8 cellular contexts compared by ENCODE assay signal in the genomic region with DNA sequence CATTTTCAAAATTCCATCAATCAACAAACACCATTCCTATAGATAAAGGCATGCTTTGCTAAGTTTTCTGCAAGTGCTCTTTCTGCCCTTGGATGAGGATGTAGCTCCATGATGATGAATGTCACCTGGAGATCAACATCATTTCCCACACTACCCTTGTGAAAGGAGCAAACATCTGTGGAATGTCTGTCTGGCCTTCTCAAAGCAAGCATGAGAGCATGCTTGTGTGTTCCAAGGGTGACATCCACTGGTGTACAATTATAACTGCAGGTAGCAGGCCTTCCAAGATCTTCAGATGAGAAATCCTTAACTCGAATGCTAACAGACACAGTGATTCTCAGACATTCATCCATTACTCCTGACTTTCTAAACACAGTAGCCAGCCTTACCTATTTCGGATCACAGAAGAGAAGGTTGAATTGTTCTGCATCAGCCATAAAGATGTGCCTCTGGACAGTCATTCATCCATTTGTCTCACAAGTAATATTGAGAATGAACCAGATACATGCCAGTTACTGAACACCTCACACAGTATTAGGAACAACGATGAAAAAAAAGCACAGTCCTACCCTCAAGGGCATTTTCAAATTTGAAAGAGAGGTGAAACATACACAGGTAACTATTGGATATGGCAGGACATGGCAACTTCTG.
DNase-seq lines count a peak whose midpoint lies in the region; ATAC-seq and TF ChIP-seq lines count a peak whose summit lies in the region.

No MANE protein-coding gene starts in this region.

- H3K36me3 Mint-ChIP-seq in GM23338 (ENCODE audit: low read depth): no peaks in the 10 kb centered on the region

- H3K9me3 Mint-ChIP-seq in GM23338: no peaks in the 10 kb centered on the region

- peak; percentile 99 for TF ChIP-seq RAD21 in liver (IDR thresholded peaks at IDR 0.05)

- no peak overlapping the region for H3K4me3 Mint-ChIP-seq in GM23338

- no peaks in the 10 kb centered on the region for H3K36me3 ChIP-seq in GM23338 (ENCODE audit: insufficient read depth)
- H3K36me3 ChIP-seq in KMS-11 (ENCODE audit: insufficient read depth): no peaks in the 10 kb centered on the region
- no peaks in the 10 kb centered on the region for H3K36me3 ChIP-seq in OCI-LY7 (ENCODE audit: insufficient read depth, low read length)
- H3K36me3 ChIP-seq in liver (ENCODE audit: control insufficient read depth in 4 of 4, insufficient read depth in 3 of 4, low read depth in 1 of 4, low read length in 3 of 4): no peaks in the 10 kb centered on the region

- no peak overlapping the region; the same call in 1 of the 2 replicates for H3K27ac Mint-ChIP-seq in GM23338

- no peaks in the 10 kb centered on the region for H3F3A ChIP-seq in GM23338 (replicated peaks; ENCODE audit: low read depth)

- peak; percentile 7 for DNase-seq in stimulated activated CD4-positive, alpha-beta T cell treated with anti-CD3 and anti-CD28 coated beads, Interleukin-1b, Interleukin-23, amount 100 ng/mL, for 48 hours
- no peak for DNase-seq in stimulated activated CD4-positive, alpha-beta T cell treated with anti-CD3 and anti-CD28 coated beads, Interleukin-4, amount 100 ng/mL, for 4 hours
- DNase-seq in GM23338 (ENCODE audit: low spot score) (peak; percentile 95), OCI-LY7 (ENCODE audit: low spot score) (peak; percentile 81), coronary artery (ENCODE audit: low spot score) (no peak), ureter (ENCODE audit: low spot score) (peak; percentile 47)

- CTCF ChIA-PET in OCI-LY7 (lab: Charles Lee; ENCODE audit: unreplicated experiment): no interaction called here

- H3K9me3 ChIP-seq in OCI-LY7 (ENCODE audit: low read length) (no peaks in the 10 kb centered on the region), liver (ENCODE audit: control insufficient read depth in 4 of 4, low read length in 3 of 4) (no peaks in the 10 kb centered on the region)

- 24% methylated on average over 3 of the region's 3 CpGs for WGBS in liver

- POLR2A ChIA-PET in OCI-LY7 (lab: Charles Lee): interaction anchor here (0.7 kb wide), 1 partner anchor 465 kb away, joined by 3 read pairs; no protein-coding TSS in a partner anchor

- TF ChIP-seq CTCF in GM23338 (conservative IDR thresholded peaks at IDR 0.05; ENCODE audit: low read depth in 2 of 2) (peak; percentile 88 to 99), KMS-11 (conservative IDR thresholded peaks at IDR 0.05; ENCODE audit: low read depth, low read length) (peak; percentile 98), OCI-LY7 (conservative IDR thresholded peaks at IDR 0.05; ENCODE audit: low read length) (peak; percentile 94), coronary artery (IDR thresholded peaks at IDR 0.05) (peak; percentile 50), liver (IDR thresholded peaks at IDR 0.05; ENCODE audit: low read depth, low read length, missing input control) (peak; percentile 84)

- H3K4me1 Mint-ChIP-seq in GM23338: peaks cover 9% of the 10 kb centered on the region; the same call in 2 of the 3 replicates

- no peaks in the 10 kb centered on the region for H4K20me1 ChIP-seq in GM23338 (replicated peaks; ENCODE audit: insufficient read depth)
- no peaks in the 10 kb centered on the region for H4K20me1 ChIP-seq in KMS-11 (ENCODE audit: insufficient read depth)
- no peaks in the 10 kb centered on the region for H4K20me1 ChIP-seq in OCI-LY7 (ENCODE audit: insufficient read depth, low read length)

- H3K27ac ChIP-seq in GM23338 (ENCODE audit: low read depth) (no peak overlapping the region), KMS-11 (no peak overlapping the region), OCI-LY7 (ENCODE audit: low read depth, low read length, poor library complexity, severe bottlenecking) (no peak overlapping the region), coronary artery (no peak overlapping the region), liver (ENCODE audit: low read depth in 1 of 2, low read length in 2 of 2) (no peak overlapping the region)

- peak; percentile 98 for ATAC-seq in GM23338

- no peaks in the 10 kb centered on the region for H3K79me2 ChIP-seq in GM23338 (replicated peaks; ENCODE audit: insufficient read depth)
- no peaks in the 10 kb centered on the region for H3K79me2 ChIP-seq in KMS-11 (ENCODE audit: insufficient read depth, low read depth)
- no peaks in the 10 kb centered on the region for H3K79me2 ChIP-seq in OCI-LY7 (ENCODE audit: insufficient read depth, low read depth, low read length)

- H2AFZ ChIP-seq in GM23338 (no peak overlapping the region), KMS-11 (ENCODE audit: low read depth) (no peak overlapping the region), OCI-LY7 (ENCODE audit: low read length) (peak overlapping the region; percentile 73)

- intact Hi-C loops in OCI-LY7 (cut with micrococcal nuclease; ENCODE audit: unreplicated experiment): loop anchor here (1.0 to 10.0 kb wide), 7 partner anchors 57 to 1408 kb away; partner anchors contain the start of gene IVNS1ABP

- H3K4me1 ChIP-seq in GM23338 (ENCODE audit: insufficient read depth) (no peaks in the 10 kb centered on the region), KMS-11 (ENCODE audit: low read depth, poor library complexity, severe bottlenecking) (no peaks in the 10 kb centered on the region), OCI-LY7 (ENCODE audit: insufficient read depth, low read length, poor library complexity, severe bottlenecking) (peaks cover 11% of the 10 kb centered on the region), liver (ENCODE audit: control insufficient read depth in 4 of 4, insufficient read depth in 4 of 4, low read length in 3 of 4) (no peaks in the 10 kb centered on the region)

- H3K9ac ChIP-seq in KMS-11: no peak overlapping the region
- H3K9ac ChIP-seq in liver (ENCODE audit: low read depth in 1 of 2, low read length in 2 of 2): no peak overlapping the region

- H3K4me3 ChIP-seq in GM23338 (no peak overlapping the region), KMS-11 (IDR thresholded peaks at IDR 0.05; ENCODE audit: insufficient read depth, low read depth, low read length) (no peak overlapping the region), OCI-LY7 (ENCODE audit: low read depth, low read length, poor library complexity, severe bottlenecking) (no peak overlapping the region), coronary artery (peak overlapping the region; percentile 1), liver (ENCODE audit: low read depth in 1 of 3, low read length in 3 of 3) (no peak overlapping the region)

- H3K9me2 ChIP-seq in GM23338 (ENCODE audit: insufficient read depth) (no peaks in the 10 kb centered on the region), OCI-LY7 (ENCODE audit: insufficient read depth, low read length) (no peaks in the 10 kb centered on the region)

- H3K27me3 ChIP-seq in GM23338 (ENCODE audit: insufficient read depth) (no peaks in the 10 kb centered on the region), KMS-11 (ENCODE audit: insufficient read depth, low read depth) (no peaks in the 10 kb centered on the region), liver (ENCODE audit: control insufficient read depth in 4 of 4, insufficient read depth in 4 of 4, low read length in 3 of 4) (no peaks in the 10 kb centered on the region)

- H3K4me2 ChIP-seq in GM23338 (no peak overlapping the region), KMS-11 (no peak overlapping the region), OCI-LY7 (ENCODE audit: low read length) (0 out of 2 replicates have a peak overlapping the region, but pooled peaks have one; percentile 4)

- BruUV-seq in OCI-LY7 (replicated peaks; lab: Mats Ljungman, UMichigan): no TSS peak

- H3K27me3 Mint-ChIP-seq in GM23338 (ENCODE audit: insufficient read depth, low read depth, poor library complexity): peaks cover 1% of the 10 kb centered on the region

TF ChIP-seq in GM23338, 12 proteins besides CTCF, POLR2A, EP300 and RAD21 (continues in another document):
- TF ChIP-seq STAT1 (IDR thresholded peaks at IDR 0.05; ENCODE audit: unreplicated experiment) (no peak), CREB1 (CRISPR knock-in tag; IDR thresholded peaks at IDR 0.05; ENCODE audit: low read depth) (no peak)

TF ChIP-seq in liver, 16 proteins besides CTCF, POLR2A, EP300 and RAD21:
- TF ChIP-seq YY1 (IDR thresholded peaks at IDR 0.05): no peak
- peak in 1 of 2 donors; percentile 11 for TF ChIP-seq RXRA (IDR thresholded peaks at IDR 0.05)

Comparison
In these comparisons a context has a peak if more than half of its experiments do, and no peak if none do; other contexts are left out.
1. DNase-seq: peak in stimulated activated CD4-positive, alpha-beta T cell treated with anti-CD3 and anti-CD28 coated beads, Interleukin-1b, Interleukin-23, amount 100 ng/mL, for 48 hours (single experiment), GM23338 (single experiment), OCI-LY7 (single experiment) and ureter (single experiment); none in stimulated activated CD4-positive, alpha-beta T cell treated with anti-CD3 and anti-CD28 coated beads, Interleukin-4, amount 100 ng/mL, for 4 hours (0 of 2) and coronary artery (single experiment).
2. Peak in every context shown above with its lines, with median percentiles within 50 percentile points of each other: CTCF ChIP-seq.